Comparison of ENCODE assay signal across 1 cellular context in the genomic region with DNA sequence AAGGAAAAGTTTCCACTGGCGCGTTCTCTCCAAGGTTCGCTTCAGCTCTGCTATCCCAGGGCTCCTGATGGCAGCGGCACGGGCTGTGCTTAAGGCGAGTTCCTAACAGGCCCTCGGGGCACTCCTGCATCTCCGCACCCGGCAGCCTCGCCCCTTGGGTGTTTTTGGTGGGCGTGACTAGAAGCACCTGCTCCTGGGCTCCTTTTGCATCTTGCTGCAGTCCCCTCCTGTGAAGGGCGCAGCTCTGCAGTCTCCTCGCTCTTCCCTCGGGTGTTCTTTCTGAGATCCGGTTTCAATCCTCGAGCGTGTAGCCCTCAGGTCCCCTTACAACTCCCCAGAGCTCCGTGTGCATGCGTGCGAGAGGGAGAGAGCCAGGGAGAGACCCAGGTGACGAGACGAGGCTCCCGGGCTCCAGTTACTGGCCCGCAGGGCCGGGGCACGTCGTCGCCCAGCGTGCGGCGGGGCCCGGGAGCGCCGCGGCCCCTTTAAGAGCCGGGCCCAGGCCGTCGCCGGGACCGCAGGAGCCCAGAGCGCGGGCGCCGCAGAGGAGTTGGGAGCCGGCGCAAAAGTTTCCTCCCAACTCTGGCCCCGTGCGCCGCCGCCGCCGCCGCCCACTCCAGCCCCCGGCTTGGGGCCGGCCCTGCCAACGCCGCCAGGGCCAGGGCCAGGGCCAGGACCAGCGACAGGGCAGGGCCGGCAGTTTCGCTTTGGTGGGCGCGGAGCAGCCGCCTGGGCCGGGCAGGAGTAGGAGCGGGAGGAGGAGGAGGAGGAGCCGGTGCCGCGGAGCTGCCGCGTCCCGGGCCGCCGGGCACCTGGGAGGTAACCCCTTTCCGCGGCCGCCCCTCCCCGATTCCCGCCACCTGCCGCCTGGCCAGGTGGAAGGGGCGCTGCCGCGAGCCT.
TF ChIP-seq lines count a peak whose summit lies in the region.

A gene with protein sequence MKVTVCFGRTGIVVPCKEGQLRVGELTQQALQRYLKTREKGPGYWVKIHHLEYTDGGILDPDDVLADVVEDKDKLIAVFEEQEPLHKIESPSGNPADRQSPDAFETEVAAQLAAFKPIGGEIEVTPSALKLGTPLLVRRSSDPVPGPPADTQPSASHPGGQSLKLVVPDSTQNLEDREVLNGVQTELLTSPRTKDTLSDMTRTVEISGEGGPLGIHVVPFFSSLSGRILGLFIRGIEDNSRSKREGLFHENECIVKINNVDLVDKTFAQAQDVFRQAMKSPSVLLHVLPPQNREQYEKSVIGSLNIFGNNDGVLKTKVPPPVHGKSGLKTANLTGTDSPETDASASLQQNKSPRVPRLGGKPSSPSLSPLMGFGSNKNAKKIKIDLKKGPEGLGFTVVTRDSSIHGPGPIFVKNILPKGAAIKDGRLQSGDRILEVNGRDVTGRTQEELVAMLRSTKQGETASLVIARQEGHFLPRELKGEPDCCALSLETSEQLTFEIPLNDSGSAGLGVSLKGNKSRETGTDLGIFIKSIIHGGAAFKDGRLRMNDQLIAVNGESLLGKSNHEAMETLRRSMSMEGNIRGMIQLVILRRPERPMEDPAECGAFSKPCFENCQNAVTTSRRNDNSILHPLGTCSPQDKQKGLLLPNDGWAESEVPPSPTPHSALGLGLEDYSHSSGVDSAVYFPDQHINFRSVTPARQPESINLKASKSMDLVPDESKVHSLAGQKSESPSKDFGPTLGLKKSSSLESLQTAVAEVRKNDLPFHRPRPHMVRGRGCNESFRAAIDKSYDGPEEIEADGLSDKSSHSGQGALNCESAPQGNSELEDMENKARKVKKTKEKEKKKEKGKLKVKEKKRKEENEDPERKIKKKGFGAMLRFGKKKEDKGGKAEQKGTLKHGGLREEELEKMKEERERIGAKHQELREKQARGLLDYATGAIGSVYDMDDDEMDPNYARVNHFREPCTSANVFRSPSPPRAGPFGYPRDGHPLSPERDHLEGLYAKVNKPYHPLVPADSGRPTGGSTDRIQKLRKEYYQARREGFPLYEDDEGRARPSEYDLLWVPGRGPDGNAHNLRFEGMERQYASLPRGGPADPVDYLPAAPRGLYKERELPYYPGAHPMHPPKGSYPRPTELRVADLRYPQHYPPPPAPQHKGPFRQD (N-terminal part only) (plus strand): TSS at position 515 of the 900 bp plus-strand sequence. CDS start 525 bp downstream, outside the sequence.

TF ChIP-seq in HepG2, 621 proteins besides CTCF, POLR2A, EP300 and RAD21 (continued from another document):
- TF ChIP-seq, protein P1, sequence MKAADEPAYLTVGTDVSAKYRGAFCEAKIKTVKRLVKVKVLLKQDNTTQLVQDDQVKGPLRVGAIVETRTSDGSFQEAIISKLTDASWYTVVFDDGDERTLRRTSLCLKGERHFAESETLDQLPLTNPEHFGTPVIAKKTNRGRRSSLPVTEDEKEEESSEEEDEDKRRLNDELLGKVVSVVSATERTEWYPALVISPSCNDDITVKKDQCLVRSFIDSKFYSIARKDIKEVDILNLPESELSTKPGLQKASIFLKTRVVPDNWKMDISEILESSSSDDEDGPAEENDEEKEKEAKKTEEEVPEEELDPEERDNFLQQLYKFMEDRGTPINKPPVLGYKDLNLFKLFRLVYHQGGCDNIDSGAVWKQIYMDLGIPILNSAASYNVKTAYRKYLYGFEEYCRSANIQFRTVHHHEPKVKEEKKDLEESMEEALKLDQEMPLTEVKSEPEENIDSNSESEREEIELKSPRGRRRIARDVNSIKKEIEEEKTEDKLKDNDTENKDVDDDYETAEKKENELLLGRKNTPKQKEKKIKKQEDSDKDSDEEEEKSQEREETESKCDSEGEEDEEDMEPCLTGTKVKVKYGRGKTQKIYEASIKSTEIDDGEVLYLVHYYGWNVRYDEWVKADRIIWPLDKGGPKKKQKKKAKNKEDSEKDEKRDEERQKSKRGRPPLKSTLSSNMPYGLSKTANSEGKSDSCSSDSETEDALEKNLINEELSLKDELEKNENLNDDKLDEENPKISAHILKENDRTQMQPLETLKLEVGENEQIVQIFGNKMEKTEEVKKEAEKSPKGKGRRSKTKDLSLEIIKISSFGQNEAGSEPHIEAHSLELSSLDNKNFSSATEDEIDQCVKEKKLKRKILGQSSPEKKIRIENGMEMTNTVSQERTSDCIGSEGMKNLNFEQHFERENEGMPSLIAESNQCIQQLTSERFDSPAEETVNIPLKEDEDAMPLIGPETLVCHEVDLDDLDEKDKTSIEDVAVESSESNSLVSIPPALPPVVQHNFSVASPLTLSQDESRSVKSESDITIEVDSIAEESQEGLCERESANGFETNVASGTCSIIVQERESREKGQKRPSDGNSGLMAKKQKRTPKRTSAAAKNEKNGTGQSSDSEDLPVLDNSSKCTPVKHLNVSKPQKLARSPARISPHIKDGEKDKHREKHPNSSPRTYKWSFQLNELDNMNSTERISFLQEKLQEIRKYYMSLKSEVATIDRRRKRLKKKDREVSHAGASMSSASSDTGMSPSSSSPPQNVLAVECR (CRISPR knock-in tag; IDR thresholded peaks at IDR 0.05; ENCODE audit: borderline replicate concordance) = peak; percentile 43; the same call in 1 of the 2 replicates
- TF ChIP-seq PITX1 (CRISPR knock-in tag; IDR thresholded peaks at IDR 0.05) (0 out of 2 replicates have a peak, but pooled peaks have one; percentile 17), ZNF816 (CRISPR knock-in tag; IDR thresholded peaks at IDR 0.05; ENCODE audit: borderline replicate concordance) (peak; percentile 63; the same call in 1 of the 2 replicates), NKX3-1 (CRISPR knock-in tag; IDR thresholded peaks at IDR 0.05) (peak; percentile 67; the same call in 1 of the 2 replicates), ZFY (CRISPR knock-in tag; IDR thresholded peaks at IDR 0.05) (peak; percentile 97), ZNF251 (CRISPR knock-in tag; IDR thresholded peaks at IDR 0.05) (no peak), ZNF225 (CRISPR knock-in tag; IDR thresholded peaks at IDR 0.05) (no peak)
- TF ChIP-seq, protein P2, sequence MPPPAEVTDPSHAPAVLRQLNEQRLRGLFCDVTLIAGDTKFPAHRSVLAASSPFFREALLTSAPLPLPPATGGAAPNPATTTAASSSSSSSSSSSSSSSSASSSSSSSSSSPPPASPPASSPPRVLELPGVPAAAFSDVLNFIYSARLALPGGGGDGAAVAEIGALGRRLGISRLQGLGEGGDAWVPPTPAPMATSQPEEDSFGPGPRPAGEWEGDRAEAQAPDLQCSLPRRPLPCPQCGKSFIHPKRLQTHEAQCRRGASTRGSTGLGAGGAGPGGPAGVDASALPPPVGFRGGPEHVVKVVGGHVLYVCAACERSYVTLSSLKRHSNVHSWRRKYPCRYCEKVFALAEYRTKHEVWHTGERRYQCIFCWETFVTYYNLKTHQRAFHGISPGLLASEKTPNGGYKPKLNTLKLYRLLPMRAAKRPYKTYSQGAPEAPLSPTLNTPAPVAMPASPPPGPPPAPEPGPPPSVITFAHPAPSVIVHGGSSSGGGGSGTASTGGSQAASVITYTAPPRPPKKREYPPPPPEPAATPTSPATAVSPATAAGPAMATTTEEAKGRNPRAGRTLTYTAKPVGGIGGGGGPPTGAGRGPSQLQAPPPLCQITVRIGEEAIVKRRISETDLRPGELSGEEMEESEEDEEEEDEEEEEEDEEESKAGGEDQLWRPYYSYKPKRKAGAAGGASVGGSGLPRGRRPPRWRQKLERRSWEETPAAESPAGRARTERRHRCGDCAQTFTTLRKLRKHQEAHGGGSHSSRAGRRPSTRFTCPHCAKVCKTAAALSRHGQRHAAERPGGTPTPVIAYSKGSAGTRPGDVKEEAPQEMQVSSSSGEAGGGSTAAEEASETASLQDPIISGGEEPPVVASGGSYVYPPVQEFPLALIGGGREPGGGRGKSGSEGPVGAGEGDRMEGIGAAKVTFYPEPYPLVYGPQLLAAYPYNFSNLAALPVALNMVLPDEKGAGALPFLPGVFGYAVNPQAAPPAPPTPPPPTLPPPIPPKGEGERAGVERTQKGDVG (CRISPR knock-in tag; IDR thresholded peaks at IDR 0.05; ENCODE audit: borderline replicate concordance) = no peak
- TF ChIP-seq, protein P3, sequence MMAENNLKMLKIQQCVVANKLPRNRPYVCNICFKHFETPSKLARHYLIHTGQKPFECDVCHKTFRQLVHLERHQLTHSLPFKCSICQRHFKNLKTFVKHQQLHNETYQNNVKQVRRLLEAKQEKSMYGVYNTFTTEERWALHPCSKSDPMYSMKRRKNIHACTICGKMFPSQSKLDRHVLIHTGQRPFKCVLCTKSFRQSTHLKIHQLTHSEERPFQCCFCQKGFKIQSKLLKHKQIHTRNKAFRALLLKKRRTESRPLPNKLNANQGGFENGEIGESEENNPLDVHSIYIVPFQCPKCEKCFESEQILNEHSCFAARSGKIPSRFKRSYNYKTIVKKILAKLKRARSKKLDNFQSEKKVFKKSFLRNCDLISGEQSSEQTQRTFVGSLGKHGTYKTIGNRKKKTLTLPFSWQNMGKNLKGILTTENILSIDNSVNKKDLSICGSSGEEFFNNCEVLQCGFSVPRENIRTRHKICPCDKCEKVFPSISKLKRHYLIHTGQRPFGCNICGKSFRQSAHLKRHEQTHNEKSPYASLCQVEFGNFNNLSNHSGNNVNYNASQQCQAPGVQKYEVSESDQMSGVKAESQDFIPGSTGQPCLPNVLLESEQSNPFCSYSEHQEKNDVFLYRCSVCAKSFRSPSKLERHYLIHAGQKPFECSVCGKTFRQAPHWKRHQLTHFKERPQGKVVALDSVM (CRISPR knock-in tag; IDR thresholded peaks at IDR 0.05) = peak; percentile 34; the same call in 1 of the 2 replicates
- TF ChIP-seq, protein P4, sequence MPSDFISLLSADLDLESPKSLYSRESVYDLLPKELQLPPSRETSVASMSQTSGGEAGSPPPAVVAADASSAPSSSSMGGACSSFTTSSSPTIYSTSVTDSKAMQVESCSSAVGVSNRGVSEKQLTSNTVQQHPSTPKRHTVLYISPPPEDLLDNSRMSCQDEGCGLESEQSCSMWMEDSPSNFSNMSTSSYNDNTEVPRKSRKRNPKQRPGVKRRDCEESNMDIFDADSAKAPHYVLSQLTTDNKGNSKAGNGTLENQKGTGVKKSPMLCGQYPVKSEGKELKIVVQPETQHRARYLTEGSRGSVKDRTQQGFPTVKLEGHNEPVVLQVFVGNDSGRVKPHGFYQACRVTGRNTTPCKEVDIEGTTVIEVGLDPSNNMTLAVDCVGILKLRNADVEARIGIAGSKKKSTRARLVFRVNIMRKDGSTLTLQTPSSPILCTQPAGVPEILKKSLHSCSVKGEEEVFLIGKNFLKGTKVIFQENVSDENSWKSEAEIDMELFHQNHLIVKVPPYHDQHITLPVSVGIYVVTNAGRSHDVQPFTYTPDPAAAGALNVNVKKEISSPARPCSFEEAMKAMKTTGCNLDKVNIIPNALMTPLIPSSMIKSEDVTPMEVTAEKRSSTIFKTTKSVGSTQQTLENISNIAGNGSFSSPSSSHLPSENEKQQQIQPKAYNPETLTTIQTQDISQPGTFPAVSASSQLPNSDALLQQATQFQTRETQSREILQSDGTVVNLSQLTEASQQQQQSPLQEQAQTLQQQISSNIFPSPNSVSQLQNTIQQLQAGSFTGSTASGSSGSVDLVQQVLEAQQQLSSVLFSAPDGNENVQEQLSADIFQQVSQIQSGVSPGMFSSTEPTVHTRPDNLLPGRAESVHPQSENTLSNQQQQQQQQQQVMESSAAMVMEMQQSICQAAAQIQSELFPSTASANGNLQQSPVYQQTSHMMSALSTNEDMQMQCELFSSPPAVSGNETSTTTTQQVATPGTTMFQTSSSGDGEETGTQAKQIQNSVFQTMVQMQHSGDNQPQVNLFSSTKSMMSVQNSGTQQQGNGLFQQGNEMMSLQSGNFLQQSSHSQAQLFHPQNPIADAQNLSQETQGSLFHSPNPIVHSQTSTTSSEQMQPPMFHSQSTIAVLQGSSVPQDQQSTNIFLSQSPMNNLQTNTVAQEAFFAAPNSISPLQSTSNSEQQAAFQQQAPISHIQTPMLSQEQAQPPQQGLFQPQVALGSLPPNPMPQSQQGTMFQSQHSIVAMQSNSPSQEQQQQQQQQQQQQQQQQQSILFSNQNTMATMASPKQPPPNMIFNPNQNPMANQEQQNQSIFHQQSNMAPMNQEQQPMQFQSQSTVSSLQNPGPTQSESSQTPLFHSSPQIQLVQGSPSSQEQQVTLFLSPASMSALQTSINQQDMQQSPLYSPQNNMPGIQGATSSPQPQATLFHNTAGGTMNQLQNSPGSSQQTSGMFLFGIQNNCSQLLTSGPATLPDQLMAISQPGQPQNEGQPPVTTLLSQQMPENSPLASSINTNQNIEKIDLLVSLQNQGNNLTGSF (CRISPR knock-in tag; IDR thresholded peaks at IDR 0.05) = peak; percentile 83
- TF ChIP-seq, protein P5, sequence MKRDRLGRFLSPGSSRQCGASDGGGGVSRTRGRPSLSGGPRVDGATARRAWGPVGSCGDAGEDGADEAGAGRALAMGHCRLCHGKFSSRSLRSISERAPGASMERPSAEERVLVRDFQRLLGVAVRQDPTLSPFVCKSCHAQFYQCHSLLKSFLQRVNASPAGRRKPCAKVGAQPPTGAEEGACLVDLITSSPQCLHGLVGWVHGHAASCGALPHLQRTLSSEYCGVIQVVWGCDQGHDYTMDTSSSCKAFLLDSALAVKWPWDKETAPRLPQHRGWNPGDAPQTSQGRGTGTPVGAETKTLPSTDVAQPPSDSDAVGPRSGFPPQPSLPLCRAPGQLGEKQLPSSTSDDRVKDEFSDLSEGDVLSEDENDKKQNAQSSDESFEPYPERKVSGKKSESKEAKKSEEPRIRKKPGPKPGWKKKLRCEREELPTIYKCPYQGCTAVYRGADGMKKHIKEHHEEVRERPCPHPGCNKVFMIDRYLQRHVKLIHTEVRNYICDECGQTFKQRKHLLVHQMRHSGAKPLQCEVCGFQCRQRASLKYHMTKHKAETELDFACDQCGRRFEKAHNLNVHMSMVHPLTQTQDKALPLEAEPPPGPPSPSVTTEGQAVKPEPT (CRISPR knock-in tag; IDR thresholded peaks at IDR 0.05; ENCODE audit: low read depth) = no peak; the same call in 1 of the 2 replicates
